In genomic region chr1:199282910-199283309, GRCh38 we compare ENCODE assay signal across 18 cellular contexts.
DNase-seq lines count a peak whose midpoint lies in the region; ATAC-seq and TF ChIP-seq lines count a peak whose summit lies in the region.
"Had no signal": no experiment of that assay in that cellular context is flagged by ENCODE, and none has a peak within 500 bp of the region (broad histone marks: within the 10 kb centered on the region; RNA-seq: fewer than 3 reads in every experiment).

No MANE protein-coding gene starts in this region.

- no peak overlapping the region for H3K27ac Mint-ChIP-seq in activated CD8-positive, alpha-beta T cell treated with anti-CD3 and anti-CD28 coated beads for 36 hours
- no peak overlapping the region for H3K27ac Mint-ChIP-seq in activated CD8-positive, alpha-beta T cell treated with anti-CD3 and anti-CD28 coated beads, Interleukin-2, amount 10 ng/mL, durations not matched to agents 7 days and 5 days
- H3K27ac Mint-ChIP-seq in stimulated activated effector memory CD8-positive, alpha-beta T cell treated with anti-CD3 and anti-CD28 coated beads, Interleukin-12 subunit alpha, Interleukin-12 subunit beta, amount 100 ng/mL, for 72 hours: no peak overlapping the region
- H3K27ac Mint-ChIP-seq in activated CD4-positive, alpha-beta memory T cell treated with anti-CD3 and anti-CD28 coated beads, Interleukin-2, amount 10 ng/mL, durations not matched to agents 7 days and 5 days: no peak overlapping the region
- H3K27ac Mint-ChIP-seq: CD4-positive, CD25-positive, alpha-beta regulatory T cell had no signal

- peaks cover 1% of the 10 kb centered on the region for H3K27me3 Mint-ChIP-seq in activated CD8-positive, alpha-beta T cell treated with anti-CD3 and anti-CD28 coated beads for 36 hours
- no peaks in the 10 kb centered on the region for H3K27me3 Mint-ChIP-seq in activated CD8-positive, alpha-beta T cell treated with anti-CD3 and anti-CD28 coated beads, Interleukin-2, amount 10 ng/mL, durations not matched to agents 7 days and 5 days (ENCODE audit: low read depth)
- peaks cover 6% of the 10 kb centered on the region for H3K27me3 Mint-ChIP-seq in activated CD4-positive, alpha-beta memory T cell treated with anti-CD3 and anti-CD28 coated beads, Interleukin-2, amount 10 ng/mL, durations not matched to agents 7 days and 5 days

- intact Hi-C loops in activated CD8-positive, alpha-beta T cell treated with anti-CD3 and anti-CD28 coated beads for 36 hours (cut with micrococcal nuclease): no loop called here
- intact Hi-C loops in prostate gland (cut with DNase I): no loop called here

- CTCF ChIA-PET in activated CD8-positive, alpha-beta T cell treated with anti-CD3 and anti-CD28 coated beads for 36 hours (lab: Charles Lee): no interaction called here
- CTCF ChIA-PET in activated CD8-positive, alpha-beta T cell treated with anti-CD3 and anti-CD28 coated beads, Interleukin-2, amount 10 ng/mL, durations not matched to agents 7 days and 5 days (lab: Charles Lee): no interaction called here
- CTCF ChIA-PET in activated CD4-positive, alpha-beta memory T cell treated with anti-CD3 and anti-CD28 coated beads, Interleukin-2, amount 10 ng/mL, durations not matched to agents 7 days and 5 days (lab: Charles Lee): no interaction called here

- H3K27ac ChIP-seq in prostate gland: no peak overlapping the region
- H3K27ac ChIP-seq: body of pancreas, esophagus squamous epithelium, hepatocyte, vagina had no signal

- no peaks in the 10 kb centered on the region for H3K9me3 ChIP-seq in prostate gland
- H3K9me3 ChIP-seq in HAP-1: no peaks in the 10 kb centered on the region
- H3K9me3 ChIP-seq: body of pancreas, esophagus squamous epithelium, vagina had no signal

- H3K4me3 Mint-ChIP-seq in activated CD8-positive, alpha-beta T cell treated with anti-CD3 and anti-CD28 coated beads for 36 hours: no peak overlapping the region
- H3K4me3 Mint-ChIP-seq in activated CD8-positive, alpha-beta T cell treated with anti-CD3 and anti-CD28 coated beads, Interleukin-2, amount 10 ng/mL, durations not matched to agents 7 days and 5 days: no peak overlapping the region
- no peak overlapping the region for H3K4me3 Mint-ChIP-seq in stimulated activated effector memory CD8-positive, alpha-beta T cell treated with anti-CD3 and anti-CD28 coated beads, Interleukin-12 subunit alpha, Interleukin-12 subunit beta, amount 100 ng/mL, for 72 hours
- no peak overlapping the region for H3K4me3 Mint-ChIP-seq in activated CD4-positive, alpha-beta memory T cell treated with anti-CD3 and anti-CD28 coated beads, Interleukin-2, amount 10 ng/mL, durations not matched to agents 7 days and 5 days
- H3K4me3 Mint-ChIP-seq: CD4-positive, CD25-positive, alpha-beta regulatory T cell; neural crest cell had no signal

- ATAC-seq in activated CD8-positive, alpha-beta T cell treated with anti-CD3 and anti-CD28 coated beads for 36 hours: peak; percentile 49
- no peak for ATAC-seq in activated CD8-positive, alpha-beta T cell treated with anti-CD3 and anti-CD28 coated beads, Interleukin-2, amount 10 ng/mL, durations not matched to agents 7 days and 5 days
- peak; percentile 47 for ATAC-seq in stimulated activated effector memory CD8-positive, alpha-beta T cell treated with anti-CD3 and anti-CD28 coated beads, Interleukin-12 subunit alpha, Interleukin-12 subunit beta, amount 100 ng/mL, for 72 hours
- ATAC-seq: body of pancreas had no signal

- peaks cover 29% of the 10 kb centered on the region for H3K4me1 Mint-ChIP-seq in activated CD8-positive, alpha-beta T cell treated with anti-CD3 and anti-CD28 coated beads for 36 hours (ENCODE audit: low read depth)
- peaks cover 11% of the 10 kb centered on the region for H3K4me1 Mint-ChIP-seq in activated CD8-positive, alpha-beta T cell treated with anti-CD3 and anti-CD28 coated beads, Interleukin-2, amount 10 ng/mL, durations not matched to agents 7 days and 5 days (ENCODE audit: low read depth)
- peaks cover 7% of the 10 kb centered on the region for H3K4me1 Mint-ChIP-seq in stimulated activated effector memory CD8-positive, alpha-beta T cell treated with anti-CD3 and anti-CD28 coated beads, Interleukin-12 subunit alpha, Interleukin-12 subunit beta, amount 100 ng/mL, for 72 hours
- no peaks in the 10 kb centered on the region for H3K4me1 Mint-ChIP-seq in activated CD4-positive, alpha-beta memory T cell treated with anti-CD3 and anti-CD28 coated beads, Interleukin-2, amount 10 ng/mL, durations not matched to agents 7 days and 5 days
- H3K4me1 Mint-ChIP-seq: neural crest cell had no signal

- H3K36me3 ChIP-seq in prostate gland (no peaks in the 10 kb centered on the region), HAP-1 (replicated peaks) (no peaks in the 10 kb centered on the region)
- H3K36me3 ChIP-seq: esophagus squamous epithelium, vagina had no signal

- no peak for DNase-seq in activated CD8-positive, alpha-beta T cell treated with anti-CD3 and anti-CD28 coated beads for 36 hours
- DNase-seq in activated CD8-positive, alpha-beta T cell treated with anti-CD3 and anti-CD28 coated beads, Interleukin-2, amount 10 ng/mL, durations not matched to agents 7 days and 5 days: no peak
- DNase-seq in NAMALWA (ENCODE audit: low spot score) (peak; percentile 26), astrocyte of the cerebellum (ENCODE audit: low read depth) (peak; percentile 37), prostate gland (ENCODE audit: low spot score) (no peak), HAP-1 (ENCODE audit: low spot score in 2 of 2) (no peak)
- no peak for DNase-seq in stimulated activated effector memory CD8-positive, alpha-beta T cell treated with anti-CD3 and anti-CD28 coated beads, Interleukin-12 subunit alpha, Interleukin-12 subunit beta, amount 100 ng/mL, for 72 hours (ENCODE audit: low spot score in 2 of 2)
- DNase-seq in activated CD4-positive, alpha-beta memory T cell treated with anti-CD3 and anti-CD28 coated beads, Interleukin-2, amount 10 ng/mL, durations not matched to agents 7 days and 5 days: no peak
- DNase-seq: activated naive CD4-positive, alpha-beta T cell treated with Interleukin-2 at 50 U/mL for 16 hours; body of pancreas; CD4-positive, CD25-positive, alpha-beta regulatory T cell; esophagus squamous epithelium; NCI-H2029 treated with DMSO at 0.1 percent for 48 hours; NCI-H524 treated with DMSO at 0.1 percent for 48 hours; SW 1271 had no signal

- TF ChIP-seq CTCF in activated CD8-positive, alpha-beta T cell treated with anti-CD3 and anti-CD28 coated beads for 36 hours (IDR thresholded peaks at IDR 0.05): no peak
- TF ChIP-seq CTCF in astrocyte of the cerebellum (IDR thresholded peaks at IDR 0.05; ENCODE audit: low read depth, low read length, missing control alignments) (no peak), prostate gland (IDR thresholded peaks at IDR 0.05) (no peak)

- H3K4me1 ChIP-seq in prostate gland (replicated peaks): no peaks in the 10 kb centered on the region
- no peaks in the 10 kb centered on the region for H3K4me1 ChIP-seq in HAP-1
- H3K4me1 ChIP-seq: body of pancreas, esophagus squamous epithelium, vagina had no signal

- H3K36me3 Mint-ChIP-seq in activated CD8-positive, alpha-beta T cell treated with anti-CD3 and anti-CD28 coated beads for 36 hours (ENCODE audit: low read depth): no peaks in the 10 kb centered on the region
- H3K36me3 Mint-ChIP-seq in activated CD8-positive, alpha-beta T cell treated with anti-CD3 and anti-CD28 coated beads, Interleukin-2, amount 10 ng/mL, durations not matched to agents 7 days and 5 days (ENCODE audit: low read depth): no peaks in the 10 kb centered on the region
- H3K36me3 Mint-ChIP-seq in stimulated activated effector memory CD8-positive, alpha-beta T cell treated with anti-CD3 and anti-CD28 coated beads, Interleukin-12 subunit alpha, Interleukin-12 subunit beta, amount 100 ng/mL, for 72 hours: no peaks in the 10 kb centered on the region
- no peaks in the 10 kb centered on the region for H3K36me3 Mint-ChIP-seq in activated CD4-positive, alpha-beta memory T cell treated with anti-CD3 and anti-CD28 coated beads, Interleukin-2, amount 10 ng/mL, durations not matched to agents 7 days and 5 days (ENCODE audit: low read depth)
- H3K36me3 Mint-ChIP-seq: CD4-positive, CD25-positive, alpha-beta regulatory T cell had no signal

- no peak for TF ChIP-seq POLR2A in prostate gland (IDR thresholded peaks at IDR 0.05)

- H3K9me3 Mint-ChIP-seq in activated CD8-positive, alpha-beta T cell treated with anti-CD3 and anti-CD28 coated beads for 36 hours: no peaks in the 10 kb centered on the region
- H3K9me3 Mint-ChIP-seq in activated CD8-positive, alpha-beta T cell treated with anti-CD3 and anti-CD28 coated beads, Interleukin-2, amount 10 ng/mL, durations not matched to agents 7 days and 5 days (ENCODE audit: insufficient read depth): no peaks in the 10 kb centered on the region
- no peaks in the 10 kb centered on the region for H3K9me3 Mint-ChIP-seq in stimulated activated effector memory CD8-positive, alpha-beta T cell treated with anti-CD3 and anti-CD28 coated beads, Interleukin-12 subunit alpha, Interleukin-12 subunit beta, amount 100 ng/mL, for 72 hours
- no peaks in the 10 kb centered on the region for H3K9me3 Mint-ChIP-seq in activated CD4-positive, alpha-beta memory T cell treated with anti-CD3 and anti-CD28 coated beads, Interleukin-2, amount 10 ng/mL, durations not matched to agents 7 days and 5 days
- H3K9me3 Mint-ChIP-seq: CD4-positive, CD25-positive, alpha-beta regulatory T cell; neural crest cell had no signal

- H3K4me3 ChIP-seq in astrocyte of the cerebellum (ENCODE audit: low read depth, low read length): no peak overlapping the region
- no peak overlapping the region for H3K4me3 ChIP-seq in prostate gland
- H3K4me3 ChIP-seq in HAP-1: no peak overlapping the region
- H3K4me3 ChIP-seq: body of pancreas, esophagus squamous epithelium, hepatocyte, vagina had no signal

- POLR2A ChIA-PET in activated CD8-positive, alpha-beta T cell treated with anti-CD3 and anti-CD28 coated beads for 36 hours (lab: Charles Lee): interaction anchor here (0.9 kb wide), 1 partner anchor 103 kb away, joined by 3 read pairs; no protein-coding TSS in a partner anchor
- POLR2A ChIA-PET in activated CD8-positive, alpha-beta T cell treated with anti-CD3 and anti-CD28 coated beads, Interleukin-2, amount 10 ng/mL, durations not matched to agents 7 days and 5 days (lab: Charles Lee): no interaction called here
- POLR2A ChIA-PET in activated CD4-positive, alpha-beta memory T cell treated with anti-CD3 and anti-CD28 coated beads, Interleukin-2, amount 10 ng/mL, durations not matched to agents 7 days and 5 days (lab: Charles Lee): no interaction called here

- WGBS in prostate gland: 78% methylated on average over 2 of the region's 2 CpGs

- in situ Hi-C loops in astrocyte of the cerebellum (cut with HindIII; ENCODE audit: low sequenced_read_pairs): no loop called here
- in situ Hi-C loops in HAP-1 (cut with MboI; ENCODE audit: low sequenced_read_pairs): no loop called here

- H3K27me3 ChIP-seq in prostate gland (replicated peaks; ENCODE audit: insufficient read depth): no peaks in the 10 kb centered on the region
- H3K27me3 ChIP-seq in HAP-1 (ENCODE audit: low read depth): no peaks in the 10 kb centered on the region
- H3K27me3 ChIP-seq: body of pancreas, esophagus squamous epithelium, hepatocyte, vagina had no signal

Comparison
In these comparisons a context has a peak if more than half of its experiments do, and no peak if none do; other contexts are left out.
1. DNase-seq: peak in NAMALWA (single experiment) and astrocyte of the cerebellum (single experiment); none in activated CD8-positive, alpha-beta T cell treated with anti-CD3 and anti-CD28 coated beads for 36 hours (single experiment), activated CD8-positive, alpha-beta T cell treated with anti-CD3 and anti-CD28 coated beads, Interleukin-2, amount 10 ng/mL, durations not matched to agents 7 days and 5 days (single experiment), stimulated activated effector memory CD8-positive, alpha-beta T cell treated with anti-CD3 and anti-CD28 coated beads, Interleukin-12 subunit alpha, Interleukin-12 subunit beta, amount 100 ng/mL, for 72 hours (0 of 2), prostate gland (single experiment), activated CD4-positive, alpha-beta memory T cell treated with anti-CD3 and anti-CD28 coated beads, Interleukin-2, amount 10 ng/mL, durations not matched to agents 7 days and 5 days (single experiment) and HAP-1 (0 of 2).